In genomic region chr19:11035441-11036377, GRCh38 we compare ENCODE assay signal across 8 cellular contexts. TPM values are rescaled to one million over a fixed set of nuclear protein-coding genes. Genes with fewer than 3 reads are reported as not detected.
DNase-seq lines count a peak whose midpoint lies in the region; ATAC-seq and FAIRE-seq lines count a peak whose summit lies in the region.

No MANE protein-coding gene starts in this region.

- H3K27me3 ChIP-seq in HAP-1 (ENCODE audit: low read depth), result no peaks in the 10 kb centered on the region

- intact Hi-C loops in left ventricle myocardium superior (cut with micrococcal nuclease), result loop anchor here (5.0 kb wide), 1 partner anchor 92 kb away; no protein-coding TSS in a partner anchor
- intact Hi-C loops in sciatic nerve (cut with DNase I), result loop anchor here (5.0 kb wide), 1 partner anchor 82 kb away; no protein-coding TSS in a partner anchor

- no peaks in the 10 kb centered on the region for H3K9me3 ChIP-seq in HAP-1

- POLR2A ChIA-PET in T-cell (lab: Charles Lee), result no interaction called here

- H3K4me3 ChIP-seq in HAP-1, result no peak overlapping the region

- DNase-seq in HAP-1 (ENCODE audit: low spot score in 2 of 2), result peak; percentile 47 to 92
- DNase-seq in NCI-H1417 treated with DMSO at 0.1 percent for 48 hours (lab: John Stamatoyannopoulos, UW), result peak; percentile 30
- peak; percentile 60 to 90 (median 80) for DNase-seq in T-cell
- DNase-seq in amniotic epithelial cell (ENCODE audit: low read depth), result peak; percentile 74
- peak; percentile 95 for DNase-seq in left ventricle myocardium superior
- peak; percentile 95 for DNase-seq in sciatic nerve (ENCODE audit: low spot score)

- no peak overlapping the region for H3K4me3 Mint-ChIP-seq in T-cell

- H3K27ac Mint-ChIP-seq in T-cell, result peak overlapping the region; percentile 31 to 61

- peaks cover 6 to 7% (median 6%) of the 10 kb centered on the region in 3 donors for H3K4me1 Mint-ChIP-seq in T-cell

- no peaks in the 10 kb centered on the region for H3K27me3 Mint-ChIP-seq in T-cell

- peak; percentile 76 for FAIRE-seq in G401.6 (lab: Jason Lieb, UNC)

- H3K4me1 ChIP-seq in HAP-1, result no peaks in the 10 kb centered on the region

- H3K9me3 Mint-ChIP-seq in T-cell, result no peaks in the 10 kb centered on the region

- peak; percentile 88 to 97 (median 94) for ATAC-seq in T-cell (replicated peaks in 1 of 4)
- ATAC-seq in left ventricle myocardium superior, result peak; percentile 94
- peak; percentile 95 for ATAC-seq in sciatic nerve
- no peak for ATAC-seq in HG03457 (IDR thresholded peaks at IDR 0.05; ENCODE audit: unreplicated experiment)

- in situ Hi-C loops in HAP-1 (cut with MboI; ENCODE audit: low sequenced_read_pairs), result no loop called here

- CTCF ChIA-PET in T-cell (lab: Charles Lee), result interaction anchor here (0.5 to 2.5 kb wide), 13 partner anchors 9 to 182 kb away, joined by 3 to 26 read pairs (median 3); no protein-coding TSS in a partner anchor

- H3K36me3 Mint-ChIP-seq in T-cell, result peaks cover 58% of the 10 kb centered on the region

- H3K36me3 ChIP-seq in HAP-1 (replicated peaks), result peaks cover 93% of the 10 kb centered on the region

RNA-seq across cellular contexts. Expression of gene LDLR, which starts 53.6 kb away (rescaled TPM):
- total RNA-seq in T-cell, result 10 to 100 TPM; 33.8 to 50.4 (median 42.0) TPM
- 8.2 TPM for total RNA-seq in left ventricle myocardium superior
- 155 TPM for total RNA-seq in sciatic nerve

Comparison
In these comparisons a context has a peak if more than half of its experiments do, and no peak if none do; other contexts are left out.
1. DNase-seq: peak in every context shown above with its lines; median percentile 95 in left ventricle myocardium superior; 95 in sciatic nerve; 80 in T-cell; 74 in amniotic epithelial cell; 70 in HAP-1; 30 in NCI-H1417 treated with DMSO at 0.1 percent for 48 hours.